ENCODE assay signal across 13 cellular contexts in genomic region chr11:2789331-2789730, GRCh38.
A peak's percentile ranks its signal among the peaks of the same experiment; 100 is the strongest.
DNase-seq lines count a peak whose midpoint lies in the region; ATAC-seq and TF ChIP-seq lines count a peak whose summit lies in the region.
"Had no signal": no experiment of that assay in that cellular context is flagged by ENCODE, and none has a peak within 500 bp of the region (broad histone marks: within the 10 kb centered on the region; RNA-seq: fewer than 3 reads in every experiment).

No MANE protein-coding gene starts in this region.

- no peak overlapping the region for H2BK12ac ChIP-seq in trophoblast cell (ENCODE audit: low read length)

- H3K4me2 ChIP-seq in osteoblast (ENCODE audit: insufficient read depth, low read length) (no peak overlapping the region), trophoblast cell (ENCODE audit: low read length) (no peak overlapping the region)

- no peaks in the 10 kb centered on the region for H3K79me2 ChIP-seq in osteoblast (ENCODE audit: insufficient read depth, low read length)
- no peaks in the 10 kb centered on the region for H3K79me2 ChIP-seq in trophoblast cell (ENCODE audit: control insufficient read depth, insufficient read depth, low read length, poor library complexity)

- H3K36me3 ChIP-seq in cardiac muscle cell (no peaks in the 10 kb centered on the region), osteoblast (ENCODE audit: insufficient read depth, low read length) (no peaks in the 10 kb centered on the region), vagina (no peaks in the 10 kb centered on the region), trophoblast cell (ENCODE audit: control insufficient read depth in 1 of 2, insufficient read depth in 2 of 2, low read length in 2 of 2) (no peaks in the 10 kb centered on the region)
- H3K36me3 ChIP-seq: heart right ventricle had no signal

- H3K27me3 ChIP-seq in cardiac muscle cell (no peaks in the 10 kb centered on the region), osteoblast (ENCODE audit: insufficient read depth, low read length) (peaks cover 60% of the 10 kb centered on the region), vagina (no peaks in the 10 kb centered on the region), trophoblast cell (ENCODE audit: insufficient read depth, low read length) (no peaks in the 10 kb centered on the region)

- no peaks in the 10 kb centered on the region for H3K79me1 ChIP-seq in trophoblast cell (ENCODE audit: low read length)

- H3K4me3 ChIP-seq in cardiac muscle cell (no peak overlapping the region), osteoblast (ENCODE audit: insufficient read depth, low read length) (no peak overlapping the region), vagina (no peak overlapping the region), trophoblast cell (ENCODE audit: low read depth, low read length) (no peak overlapping the region)

- H3K9me3 ChIP-seq in cardiac muscle cell (ENCODE audit: low read depth) (peaks cover 5% of the 10 kb centered on the region), osteoblast (ENCODE audit: low read depth, low read length) (no peaks in the 10 kb centered on the region), vagina (no peaks in the 10 kb centered on the region), trophoblast cell (ENCODE audit: insufficient read depth, low read depth, low read length) (peaks cover 4% of the 10 kb centered on the region)

- H3K4ac ChIP-seq in trophoblast cell (ENCODE audit: low read depth, low read length), result no peak overlapping the region

- no peak overlapping the region for H2AFZ ChIP-seq in osteoblast (ENCODE audit: low read length)
- no peak overlapping the region for H2AFZ ChIP-seq in trophoblast cell (ENCODE audit: insufficient read depth, low read length, poor library complexity)

- no peak overlapping the region for H2BK5ac ChIP-seq in trophoblast cell (ENCODE audit: low read depth, low read length, poor library complexity)

- no peak overlapping the region for H4K12ac ChIP-seq in trophoblast cell (ENCODE audit: low read depth, low read length)

- WGBS in trophoblast cell (ENCODE audit: extremely low coverage, insufficient coverage, insufficient read length), result no CpG with 5 or more reads among the region's 18 CpGs

- no peak overlapping the region for H3K14ac ChIP-seq in trophoblast cell (ENCODE audit: low read length)

- no peaks in the 10 kb centered on the region for H4K20me1 ChIP-seq in osteoblast (ENCODE audit: insufficient read depth, low read length)

- no peak overlapping the region for H3K18ac ChIP-seq in trophoblast cell (ENCODE audit: low read length)

- H4K8ac ChIP-seq in trophoblast cell (ENCODE audit: low read depth, low read length), result no peak overlapping the region

- TF ChIP-seq CTCF in cardiac muscle cell (IDR thresholded peaks at IDR 0.05; ENCODE audit: low read depth, low read length), result no peak
- TF ChIP-seq CTCF in osteoblast (IDR thresholded peaks at IDR 0.05; ENCODE audit: extremely low read depth, low read depth, low read length), result no peak
- no peak for TF ChIP-seq CTCF in vagina (IDR thresholded peaks at IDR 0.05)

- H3K4me1 ChIP-seq in cardiac muscle cell (ENCODE audit: low read depth), result peaks cover 47% of the 10 kb centered on the region
- no peaks in the 10 kb centered on the region for H3K4me1 ChIP-seq in osteoblast (ENCODE audit: insufficient read depth, low read length)
- H3K4me1 ChIP-seq in vagina, result peaks cover 12% of the 10 kb centered on the region
- peaks cover 8% of the 10 kb centered on the region in 2 experiments for H3K4me1 ChIP-seq in trophoblast cell (ENCODE audit: control insufficient read depth in 1 of 2, insufficient read depth in 2 of 2, low read length in 2 of 2)

- ATAC-seq in HG03135 (IDR thresholded peaks at IDR 0.05; ENCODE audit: unreplicated experiment) (no peak), HG02623 (IDR thresholded peaks at IDR 0.05; ENCODE audit: unreplicated experiment) (no peak)
- ATAC-seq: T-cell had no signal

- no peak overlapping the region for H3K23ac ChIP-seq in trophoblast cell (ENCODE audit: low read length)

- H2AK5ac ChIP-seq in trophoblast cell (ENCODE audit: low read length), result no peak overlapping the region

- intact Hi-C loops in vagina (cut with DNase I), result no loop called here

- peak overlapping the region; percentile 95 for H3K27ac ChIP-seq in cardiac muscle cell
- no peak overlapping the region for H3K27ac ChIP-seq in osteoblast (ENCODE audit: low read depth, low read length)
- H3K27ac ChIP-seq in vagina, result no peak overlapping the region
- no peak overlapping the region for H3K27ac ChIP-seq in trophoblast cell (ENCODE audit: low read depth, low read length)
- H3K27ac ChIP-seq: heart right ventricle, RWPE1 had no signal

- TF ChIP-seq POLR2A in vagina (IDR thresholded peaks at IDR 0.05), result no peak

- H2BK120ac ChIP-seq in trophoblast cell (ENCODE audit: insufficient read depth, low read length, poor library complexity), result no peak overlapping the region

- H4K91ac ChIP-seq in trophoblast cell (ENCODE audit: low read depth, low read length), result no peak overlapping the region

- DNase-seq in stimulated activated CD4-positive, alpha-beta T cell treated with anti-CD3 and anti-CD28 coated beads, Interleukin-4, amount 100 ng/mL, for 1 hour, result peak; percentile 1
- no peak for DNase-seq in stimulated activated CD4-positive, alpha-beta T cell treated with anti-CD3 and anti-CD28 coated beads, Interleukin-4, amount 100 ng/mL, for 24 hours
- DNase-seq in cardiac muscle cell (ENCODE audit: low read depth in 1 of 2, low spot score in 1 of 2), result no peak
- peak; percentile 53 for DNase-seq in osteoblast (ENCODE audit: insufficient read length, low spot score, missing footprints)
- DNase-seq in vagina (ENCODE audit: extremely low spot score in 2 of 2), result peak; percentile 55 to 65
- no peak for DNase-seq in trophoblast cell
- DNase-seq: NCI-H1417 treated with DMSO at 0.1 percent for 48 hours, substantia nigra had no signal

- no peak overlapping the region for H3K9ac ChIP-seq in trophoblast cell (ENCODE audit: low read length)

Comparison
In these comparisons a context has a peak if more than half of its experiments do, and no peak if none do; other contexts are left out.
1. DNase-seq: peak in stimulated activated CD4-positive, alpha-beta T cell treated with anti-CD3 and anti-CD28 coated beads, Interleukin-4, amount 100 ng/mL, for 1 hour (single experiment), osteoblast (single experiment) and vagina (2 of 2); none in stimulated activated CD4-positive, alpha-beta T cell treated with anti-CD3 and anti-CD28 coated beads, Interleukin-4, amount 100 ng/mL, for 24 hours (single experiment), cardiac muscle cell (0 of 2) and trophoblast cell (0 of 2).